8 cellular contexts compared by ENCODE assay signal in the genomic region with DNA sequence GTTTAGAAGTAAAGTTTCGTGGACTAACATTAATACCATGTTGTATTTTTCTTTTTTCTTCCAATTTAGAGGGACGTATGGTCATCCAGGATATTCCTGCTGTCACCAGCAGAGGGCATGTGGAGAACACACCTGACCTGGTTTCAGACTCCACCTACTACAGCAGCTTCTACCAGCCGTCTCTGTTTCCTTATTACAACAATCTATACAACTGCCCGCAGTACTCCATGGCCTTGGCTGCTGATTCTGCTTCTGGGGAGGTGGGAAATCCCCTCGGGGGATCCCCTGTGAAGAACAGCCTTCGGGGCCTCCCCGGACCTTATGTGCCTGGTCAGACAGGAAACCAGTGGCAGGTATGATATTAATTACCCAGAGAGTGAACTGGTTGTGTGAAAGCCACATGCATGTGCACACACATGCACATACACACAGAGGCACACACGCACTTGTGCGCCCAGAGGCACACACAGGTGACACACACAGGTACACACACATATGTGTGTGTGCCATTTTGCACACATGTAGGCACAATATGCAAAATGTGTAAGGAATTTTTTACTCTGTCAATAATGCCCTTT. TPM values are rescaled to one million over a fixed set of nuclear protein-coding genes. Genes with fewer than 3 reads are reported as not detected.
DNase-seq lines count a peak whose midpoint lies in the region; ATAC-seq and TF ChIP-seq lines count a peak whose summit lies in the region.

No MANE protein-coding gene starts in this region.

- no peaks in the 10 kb centered on the region for H3K9me3 Mint-ChIP-seq in activated CD8-positive, alpha-beta memory T cell treated with anti-CD3 and anti-CD28 coated beads, Interleukin-2, amount 10 ng/mL, durations not matched to agents 7 days and 5 days (ENCODE audit: low read depth)
- H3K9me3 Mint-ChIP-seq in neural crest cell = no peaks in the 10 kb centered on the region

- WGBS in thyroid gland, 2 donors = 17 to 21% methylated on average over 9 of the region's 9 CpGs

- TF ChIP-seq POLR2A in thyroid gland (IDR thresholded peaks at IDR 0.05) = no peak

- CTCF ChIA-PET in activated CD8-positive, alpha-beta memory T cell treated with anti-CD3 and anti-CD28 coated beads, Interleukin-2, amount 10 ng/mL, durations not matched to agents 7 days and 5 days (lab: Charles Lee) = interaction anchor here (0.5 to 5.4 kb wide), 13 partner anchors 9 to 129 kb away, joined by 3 to 46 read pairs (median 6); no protein-coding TSS in a partner anchor

- peaks cover 10% of the 10 kb centered on the region for H3K4me1 Mint-ChIP-seq in activated CD8-positive, alpha-beta memory T cell treated with anti-CD3 and anti-CD28 coated beads, Interleukin-2, amount 10 ng/mL, durations not matched to agents 7 days and 5 days
- no peaks in the 10 kb centered on the region for H3K4me1 Mint-ChIP-seq in neural crest cell

- no peak overlapping the region for H3K4me3 ChIP-seq in thyroid gland (replicated peaks in 1 of 3)

- H3K36me3 ChIP-seq in thyroid gland = no peaks in the 10 kb centered on the region

- no peaks in the 10 kb centered on the region for H3K36me3 Mint-ChIP-seq in activated CD8-positive, alpha-beta memory T cell treated with anti-CD3 and anti-CD28 coated beads, Interleukin-2, amount 10 ng/mL, durations not matched to agents 7 days and 5 days
- H3K36me3 Mint-ChIP-seq in neural crest cell (ENCODE audit: low read depth) = no peaks in the 10 kb centered on the region

- H3K9me3 ChIP-seq in thyroid gland = no peaks in the 10 kb centered on the region

- peak overlapping the region in 2 of 3 donors; percentile 13 to 52 for H3K27ac ChIP-seq in thyroid gland

- H3K4me1 ChIP-seq in thyroid gland = no peaks in the 10 kb centered on the region

- peaks cover 24% of the 10 kb centered on the region for H3K27me3 Mint-ChIP-seq in activated CD8-positive, alpha-beta memory T cell treated with anti-CD3 and anti-CD28 coated beads, Interleukin-2, amount 10 ng/mL, durations not matched to agents 7 days and 5 days
- peaks cover 29% of the 10 kb centered on the region for H3K27me3 Mint-ChIP-seq in neural crest cell (ENCODE audit: low read depth)

- intact Hi-C loops in thyroid gland (cut with DNase I) = loop anchor here (2.0 kb wide), 1 partner anchor 111 kb away; no protein-coding TSS in a partner anchor

- H3K4me3 Mint-ChIP-seq in activated CD8-positive, alpha-beta memory T cell treated with anti-CD3 and anti-CD28 coated beads, Interleukin-2, amount 10 ng/mL, durations not matched to agents 7 days and 5 days = peak overlapping the region; percentile 2
- no peak overlapping the region for H3K4me3 Mint-ChIP-seq in neural crest cell

- TF ChIP-seq CTCF in GM20000 (IDR thresholded peaks at IDR 0.05; ENCODE audit: extremely low read depth, missing control alignments) (peak; percentile 79), neural crest cell (conservative IDR thresholded peaks at IDR 0.05) (peak; percentile 92), thyroid gland (IDR thresholded peaks at IDR 0.05) (peak; percentile 63 to 99 (median 87))

- H3K27me3 ChIP-seq in thyroid gland = no peaks in the 10 kb centered on the region

- peak; percentile 99 for ATAC-seq in HG03558 (IDR thresholded peaks at IDR 0.05; ENCODE audit: extremely low read depth, unreplicated experiment)
- ATAC-seq in activated CD8-positive, alpha-beta memory T cell treated with anti-CD3 and anti-CD28 coated beads, Interleukin-2, amount 10 ng/mL, durations not matched to agents 7 days and 5 days = peak; percentile 93

- DNase-seq in DMS 273 treated with DMSO at 0.1 percent for 48 hours (lab: John Stamatoyannopoulos, UW) (peak; percentile 5), GM20000 (ENCODE audit: low spot score) (peak; percentile 84), NOMO-1 (lab: John Stamatoyannopoulos, UW; ENCODE audit: unreplicated experiment in 2 of 2) (peak; percentile 48 to 59), fibroblast of gingiva (ENCODE audit: low read depth) (peak; percentile 27), neural crest cell (ENCODE audit: low read depth, low spot score) (peak; percentile 42), thyroid gland (peak; percentile 75 to 76)
- peak; percentile 72 for DNase-seq in activated CD8-positive, alpha-beta memory T cell treated with anti-CD3 and anti-CD28 coated beads, Interleukin-2, amount 10 ng/mL, durations not matched to agents 7 days and 5 days

- no peak overlapping the region for H3K27ac Mint-ChIP-seq in activated CD8-positive, alpha-beta memory T cell treated with anti-CD3 and anti-CD28 coated beads, Interleukin-2, amount 10 ng/mL, durations not matched to agents 7 days and 5 days
- H3K27ac Mint-ChIP-seq in neural crest cell (ENCODE audit: unreplicated experiment) = no peak overlapping the region

RNA-seq across cellular contexts. Expression of a gene that starts 52.4 kb away (rescaled TPM):
- total RNA-seq in activated CD8-positive, alpha-beta memory T cell treated with anti-CD3 and anti-CD28 coated beads, Interleukin-2, amount 10 ng/mL, durations not matched to agents 7 days and 5 days = under 1 TPM in 1 of 2 experiments, not detected in 1; 0.21 TPM
- total RNA-seq in neural crest cell (not detected in 2 replicates), thyroid gland (1 to 10 TPM in 1 of 4 donors, under 1 TPM in 2, not detected in 1; 0.33 to 2.0 (median 0.94) TPM)

Comparison
In these comparisons a context has a peak if more than half of its experiments do, and no peak if none do; other contexts are left out.
1. DNase-seq: peak in every context shown above with its lines; median percentile 84 in GM20000; 76 in thyroid gland; 72 in activated CD8-positive, alpha-beta memory T cell treated with anti-CD3 and anti-CD28 coated beads, Interleukin-2, amount 10 ng/mL, durations not matched to agents 7 days and 5 days; 54 in NOMO-1; 42 in neural crest cell; 27 in fibroblast of gingiva; 5 in DMS 273 treated with DMSO at 0.1 percent for 48 hours.